In the genomic region with DNA sequence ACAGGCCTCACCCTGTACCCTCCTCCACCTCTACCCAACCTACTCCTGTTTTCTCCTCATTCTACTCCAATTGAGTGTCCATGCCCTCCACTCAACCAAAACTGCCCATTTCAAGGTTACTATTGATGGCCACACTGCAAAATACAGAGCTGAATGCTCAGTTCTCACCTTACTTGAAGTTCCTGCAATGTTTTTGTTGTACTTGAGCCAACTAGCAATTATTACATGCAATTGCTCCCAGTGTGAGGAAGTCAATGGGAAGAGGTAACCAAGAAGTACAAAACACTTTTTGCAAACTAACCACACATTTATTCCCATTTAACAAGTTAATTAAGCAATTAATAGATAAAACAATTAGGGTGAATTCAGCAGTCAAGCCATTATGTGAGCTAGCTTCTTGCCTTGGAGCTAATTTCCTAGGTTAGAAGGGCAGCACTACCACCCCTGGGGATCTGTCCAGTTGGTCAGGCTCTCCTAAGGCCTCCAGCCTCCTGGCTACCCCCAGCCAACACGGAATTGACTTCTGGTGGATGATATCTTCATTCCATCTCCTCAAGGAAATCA, we compare ENCODE assay signal across 42 cellular contexts. TPM values are rescaled to one million over a fixed set of nuclear protein-coding genes. Genes with fewer than 3 reads are reported as not detected.
"Had no signal": no experiment of that assay in that cellular context is flagged by ENCODE, and none has a peak within 500 bp of the region (broad histone marks: within the 10 kb centered on the region; RNA-seq: fewer than 3 reads in every experiment).

No MANE protein-coding gene starts in this region.

- H3K9me3 Mint-ChIP-seq: activated naive CD4-positive, alpha-beta T cell treated with anti-CD3 and anti-CD28 coated beads for 36 hours; activated naive CD4-positive, alpha-beta T cell treated with anti-CD3 and anti-CD28 coated beads, Interleukin-2, amount 50 U/mL, for 24 hours; activated naive CD8-positive, alpha-beta T cell treated with anti-CD3 and anti-CD28 coated beads for 36 hours; activated naive CD8-positive, alpha-beta T cell treated with anti-CD3 and anti-CD28 coated beads, Interleukin-2, amount 10 ng/mL, durations not matched to agents 7 days and 5 days; activated naive CD8-positive, alpha-beta T cell treated with anti-CD3 and anti-CD28 coated beads, Interleukin-2, amount 50 U/mL, for 24 hours; activated T-cell treated with anti-CD3 and anti-CD28 coated beads, Interleukin-2, amount 50 U/mL, for 24 hours; activated T-cell treated with anti-CD3 and anti-CD28 coated beads, Interleukin-2, amount 50 U/mL, for 4 hours; activated T-helper 1 cell treated with anti-CD3 and anti-CD28 coated beads, Interleukin-12 subunit alpha, Interleukin-12 subunit beta, Interleukin-2, Interleukin-4 antibody, amounts not matched to agents 30 ng/mL and 10 ng/mL and 1 ng/mL, durations not matched to agents 14 hours and 24 hours and 36 hours; activated T-helper 17 cell treated with anti-CD3 and anti-CD28 coated beads, Interleukin-2, amount 50 U/mL, for 72 hours; activated T-helper 2 cell treated with anti-CD3 and anti-CD28 coated beads, Interferon-gamma antibody, Interleukin-2, Interleukin-4, amounts not matched to agents 10 μg/mL and 5 μg/mL and 100 μg/mL, durations not matched to agents 14 hours and 24 hours and 36 hours; brain; central memory CD8-positive, alpha-beta T cell had no signal

- H3K36me3 ChIP-seq: adrenal gland, ascending aorta, brain microvascular endothelial cell, breast epithelium, cardiac muscle cell had no signal

- ATAC-seq: activated naive CD4-positive, alpha-beta T cell treated with anti-CD3 and anti-CD28 coated beads, Interleukin-2, amount 50 U/mL, for 72 hours; activated naive CD8-positive, alpha-beta T cell treated with anti-CD3 and anti-CD28 coated beads, Interleukin-2, amount 50 U/mL, for 24 hours; activated T-cell treated with anti-CD3 and anti-CD28 coated beads, Interleukin-2, amount 50 U/mL, for 4 hours; activated T-cell treated with anti-CD3 and anti-CD28 coated beads, Interleukin-2, amount 50 U/mL, for 72 hours; activated T-helper 17 cell treated with anti-CD3 and anti-CD28 coated beads, Interleukin-2, amount 50 U/mL, for 72 hours; body of pancreas had no signal

- H3K27ac ChIP-seq: adrenal gland, ascending aorta, body of pancreas, brain microvascular endothelial cell, breast epithelium, cardiac muscle cell had no signal

- H3K36me3 Mint-ChIP-seq: activated naive CD4-positive, alpha-beta T cell treated with anti-CD3 and anti-CD28 coated beads, Interleukin-2, amount 50 U/mL, for 24 hours; activated naive CD4-positive, alpha-beta T cell treated with anti-CD3 and anti-CD28 coated beads, Interleukin-2, amount 50 U/mL, for 72 hours; activated naive CD8-positive, alpha-beta T cell; activated naive CD8-positive, alpha-beta T cell treated with anti-CD3 and anti-CD28 coated beads for 36 hours; brain had no signal

- H3K27ac Mint-ChIP-seq: activated naive CD4-positive, alpha-beta T cell treated with anti-CD3 and anti-CD28 coated beads for 36 hours; activated naive CD4-positive, alpha-beta T cell treated with anti-CD3 and anti-CD28 coated beads, Interleukin-2, amount 10 ng/mL, durations not matched to agents 7 days and 5 days; activated naive CD4-positive, alpha-beta T cell treated with anti-CD3 and anti-CD28 coated beads, Interleukin-2, amount 50 U/mL, for 24 hours; activated naive CD4-positive, alpha-beta T cell treated with anti-CD3 and anti-CD28 coated beads, Interleukin-2, amount 50 U/mL, for 72 hours; activated naive CD8-positive, alpha-beta T cell; activated naive CD8-positive, alpha-beta T cell treated with anti-CD3 and anti-CD28 coated beads for 36 hours; activated naive CD8-positive, alpha-beta T cell treated with anti-CD3 and anti-CD28 coated beads, Interleukin-2, amount 10 ng/mL, durations not matched to agents 7 days and 5 days; activated naive CD8-positive, alpha-beta T cell treated with anti-CD3 and anti-CD28 coated beads, Interleukin-2, amount 50 U/mL, for 24 hours; activated T-cell treated with anti-CD3 and anti-CD28 coated beads, Interleukin-2, amount 50 U/mL, for 24 hours; activated T-cell treated with anti-CD3 and anti-CD28 coated beads, Interleukin-2, amount 50 U/mL, for 72 hours; activated T-helper 1 cell treated with anti-CD3 and anti-CD28 coated beads, Interleukin-12 subunit alpha, Interleukin-12 subunit beta, Interleukin-2, Interleukin-4 antibody, amounts not matched to agents 30 ng/mL and 10 ng/mL and 1 ng/mL, durations not matched to agents 14 hours and 24 hours and 36 hours; activated T-helper 17 cell treated with anti-CD3 and anti-CD28 coated beads, Interleukin-2, amount 50 U/mL, for 72 hours; activated T-helper 2 cell treated with anti-CD3 and anti-CD28 coated beads, Interferon-gamma antibody, Interleukin-2, Interleukin-4, amounts not matched to agents 10 μg/mL and 5 μg/mL and 100 μg/mL, durations not matched to agents 14 hours and 24 hours and 36 hours; brain had no signal

- H3K9me3 ChIP-seq: adrenal gland, ascending aorta, body of pancreas, breast epithelium had no signal

- H3K4me3 ChIP-seq: adrenal gland, ascending aorta, body of pancreas, breast epithelium, cardiac muscle cell had no signal

- H3K4me1 ChIP-seq: adrenal gland, ascending aorta, body of pancreas, breast epithelium had no signal

- H3K4me1 Mint-ChIP-seq: brain had no signal

- DNase-seq: activated effector memory CD4-positive, alpha-beta T cell treated with anti-CD3 and anti-CD28 coated beads, Interleukin-2, amount 50 U/mL, for 16 hours; activated effector memory CD4-positive, alpha-beta T cell treated with Interleukin-2 at 50 U/mL for 16 hours; activated gamma-delta T cell; activated gamma-delta T cell treated with Interleukin-2 at 50 U/mL for 16 hours; activated naive CD4-positive, alpha-beta T cell; activated naive CD4-positive, alpha-beta T cell treated with anti-CD3 and anti-CD28 coated beads for 36 hours; activated naive CD4-positive, alpha-beta T cell treated with anti-CD3 and anti-CD28 coated beads, Interleukin-2, amount 10 ng/mL, durations not matched to agents 7 days and 5 days; activated naive CD4-positive, alpha-beta T cell treated with anti-CD3 and anti-CD28 coated beads, Interleukin-2, amount 50 U/mL, for 16 hours; activated naive CD4-positive, alpha-beta T cell treated with Interleukin-2 at 50 U/mL for 16 hours; activated naive CD8-positive, alpha-beta T cell treated with anti-CD3 and anti-CD28 coated beads for 36 hours; activated naive CD8-positive, alpha-beta T cell treated with anti-CD3 and anti-CD28 coated beads, Interleukin-2, amount 10 ng/mL, durations not matched to agents 7 days and 5 days; activated naive CD8-positive, alpha-beta T cell treated with anti-CD3 and anti-CD28 coated beads, Interleukin-2, amount 50 U/mL, for 24 hours; activated T-cell treated with anti-CD3 and anti-CD28 coated beads, Interleukin-2, amount 50 U/mL, for 24 hours; activated T-cell treated with anti-CD3 and anti-CD28 coated beads, Interleukin-2, amount 50 U/mL, for 4 hours; activated T-cell treated with anti-CD3 and anti-CD28 coated beads, Interleukin-2, amount 50 U/mL, for 48 hours; activated T-cell treated with anti-CD3 and anti-CD28 coated beads, Interleukin-2, amount 50 U/mL, for 72 hours; adrenal gland; amniotic stem cell; amygdala; anterior cingulate cortex; aorta; body of pancreas; brain microvascular endothelial cell; caudate nucleus; central memory CD4-positive, alpha-beta T cell; cerebellar nuclear complex had no signal

- H3K4me3 Mint-ChIP-seq: activated naive CD4-positive, alpha-beta T cell treated with anti-CD3 and anti-CD28 coated beads for 36 hours; activated naive CD4-positive, alpha-beta T cell treated with anti-CD3 and anti-CD28 coated beads, Interleukin-2, amount 10 ng/mL, durations not matched to agents 7 days and 5 days; activated naive CD4-positive, alpha-beta T cell treated with anti-CD3 and anti-CD28 coated beads, Interleukin-2, amount 50 U/mL, for 24 hours; activated naive CD8-positive, alpha-beta T cell; activated naive CD8-positive, alpha-beta T cell treated with anti-CD3 and anti-CD28 coated beads for 36 hours; activated naive CD8-positive, alpha-beta T cell treated with anti-CD3 and anti-CD28 coated beads, Interleukin-2, amount 10 ng/mL, durations not matched to agents 7 days and 5 days; activated naive CD8-positive, alpha-beta T cell treated with anti-CD3 and anti-CD28 coated beads, Interleukin-2, amount 50 U/mL, for 24 hours; activated T-cell treated with anti-CD3 and anti-CD28 coated beads, Interleukin-2, amount 50 U/mL, for 24 hours; activated T-cell treated with anti-CD3 and anti-CD28 coated beads, Interleukin-2, amount 50 U/mL, for 4 hours; activated T-cell treated with anti-CD3 and anti-CD28 coated beads, Interleukin-2, amount 50 U/mL, for 72 hours; activated T-helper 1 cell treated with anti-CD3 and anti-CD28 coated beads, Interleukin-12 subunit alpha, Interleukin-12 subunit beta, Interleukin-2, Interleukin-4 antibody, amounts not matched to agents 30 ng/mL and 10 ng/mL and 1 ng/mL, durations not matched to agents 14 hours and 24 hours and 36 hours; activated T-helper 17 cell treated with anti-CD3 and anti-CD28 coated beads, Interleukin-2, amount 50 U/mL, for 72 hours; brain; central memory CD8-positive, alpha-beta T cell had no signal

RNA-seq across cellular contexts. Expression of gene GGTLC1, which starts 52.4 kb away (rescaled TPM):
- total RNA-seq: activated naive CD4-positive, alpha-beta T cell treated with anti-CD3 and anti-CD28 coated beads for 36 hours; activated naive CD4-positive, alpha-beta T cell treated with anti-CD3 and anti-CD28 coated beads, Interleukin-2, amount 50 U/mL, for 72 hours; activated naive CD8-positive, alpha-beta T cell treated with anti-CD3 and anti-CD28 coated beads for 36 hours; activated naive CD8-positive, alpha-beta T cell treated with anti-CD3 and anti-CD28 coated beads, Interleukin-2, amount 10 ng/mL, durations not matched to agents 7 days and 5 days; activated T-cell treated with anti-CD3 and anti-CD28 coated beads, Interleukin-2, amount 50 U/mL, for 4 hours; activated T-cell treated with anti-CD3 and anti-CD28 coated beads, Interleukin-2, amount 50 U/mL, for 72 hours; activated T-helper 1 cell treated with anti-CD3 and anti-CD28 coated beads, Interleukin-12 subunit alpha, Interleukin-12 subunit beta, Interleukin-2, Interleukin-4 antibody, amounts not matched to agents 30 ng/mL and 10 ng/mL and 1 ng/mL, durations not matched to agents 14 hours and 24 hours and 36 hours; activated T-helper 17 cell treated with anti-CD3 and anti-CD28 coated beads, Interleukin-2, amount 50 U/mL, for 72 hours; activated T-helper 2 cell treated with anti-CD3 and anti-CD28 coated beads, Interferon-gamma antibody, Interleukin-2, Interleukin-4, amounts not matched to agents 10 μg/mL and 5 μg/mL and 100 μg/mL, durations not matched to agents 14 hours and 24 hours and 36 hours; aorta; ascending aorta; astrocyte; breast epithelium; bronchial epithelial cell; cardiac muscle cell; cardiac septum; cerebellum; chondrocyte had no signal
